In the genomic region with DNA sequence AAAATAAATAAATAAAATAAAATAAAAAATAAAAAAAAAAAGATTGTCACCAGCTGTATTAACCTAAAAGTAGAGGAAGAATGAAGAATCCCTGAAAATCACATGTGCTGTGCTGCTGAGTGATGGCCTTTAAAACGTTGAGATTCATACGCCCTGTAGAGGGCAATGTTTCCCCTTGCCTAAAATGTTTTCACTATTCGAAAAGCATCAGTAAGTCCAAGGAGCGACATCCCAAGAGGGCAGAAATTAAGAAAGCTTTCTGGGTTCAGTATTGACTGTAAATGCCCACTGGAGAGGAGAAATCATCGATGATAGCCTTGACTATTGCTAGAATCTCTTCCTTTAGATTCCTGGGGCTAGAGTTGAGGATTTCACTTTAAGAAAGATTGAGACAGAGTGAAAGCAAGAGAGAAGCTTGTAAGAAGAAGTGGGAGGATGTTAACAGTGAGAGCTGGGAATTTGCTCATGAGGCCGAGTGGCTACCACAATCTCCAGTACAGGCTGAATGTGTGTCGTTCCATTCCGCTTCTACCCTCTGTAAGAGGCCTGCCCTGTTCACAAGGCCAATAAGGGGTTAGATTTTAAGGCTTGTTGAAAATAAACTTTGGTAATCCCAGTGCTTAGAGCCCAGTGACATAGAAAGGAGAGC, we compare ENCODE assay signal across 1 cellular context.
TF ChIP-seq lines count a peak whose summit lies in the region.

No MANE protein-coding gene starts in this region.

TF ChIP-seq in HEK293, 187 proteins besides CTCF, POLR2A, EP300 and RAD21 (continued from another document):
- TF ChIP-seq, protein P1, sequence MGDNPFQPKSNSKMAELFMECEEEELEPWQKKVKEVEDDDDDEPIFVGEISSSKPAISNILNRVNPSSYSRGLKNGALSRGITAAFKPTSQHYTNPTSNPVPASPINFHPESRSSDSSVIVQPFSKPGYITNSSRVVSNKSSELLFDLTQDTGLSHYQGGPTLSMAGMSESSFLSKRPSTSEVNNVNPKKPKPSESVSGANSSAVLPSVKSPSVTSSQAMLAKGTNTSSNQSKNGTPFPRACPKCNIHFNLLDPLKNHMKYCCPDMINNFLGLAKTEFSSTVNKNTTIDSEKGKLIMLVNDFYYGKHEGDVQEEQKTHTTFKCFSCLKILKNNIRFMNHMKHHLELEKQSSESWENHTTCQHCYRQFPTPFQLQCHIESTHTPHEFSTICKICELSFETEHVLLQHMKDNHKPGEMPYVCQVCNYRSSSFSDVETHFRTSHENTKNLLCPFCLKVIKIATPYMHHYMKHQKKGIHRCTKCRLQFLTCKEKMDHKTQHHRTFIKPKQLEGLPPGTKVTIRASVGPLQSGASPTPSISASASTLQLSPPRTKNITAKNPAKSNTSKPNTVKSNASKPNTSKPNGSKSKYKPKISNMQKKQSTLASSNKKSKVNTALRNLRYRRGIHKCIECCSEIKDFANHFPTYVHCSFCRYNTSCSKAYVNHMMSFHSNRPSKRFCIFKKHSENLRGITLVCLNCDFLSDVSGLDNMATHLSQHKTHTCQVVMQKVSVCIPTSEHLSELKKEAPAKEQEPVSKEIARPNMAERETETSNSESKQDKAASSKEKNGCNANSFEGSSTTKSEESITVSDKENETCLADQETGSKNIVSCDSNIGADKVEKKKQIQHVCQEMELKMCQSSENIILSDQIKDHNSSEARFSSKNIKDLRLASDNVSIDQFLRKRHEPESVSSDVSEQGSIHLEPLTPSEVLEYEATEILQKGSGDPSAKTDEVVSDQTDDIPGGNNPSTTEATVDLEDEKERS (tag by site-specific recombination; IDR thresholded peaks at IDR 0.05) = no peak
- TF ChIP-seq ZNF664 (tag by site-specific recombination; IDR thresholded peaks at IDR 0.05) = no peak
- no peak for TF ChIP-seq RBAK (tag by site-specific recombination; IDR thresholded peaks at IDR 0.05)
- no peak for TF ChIP-seq ZNF433 (tag by site-specific recombination; IDR thresholded peaks at IDR 0.05; ENCODE audit: low read depth)
- no peak for TF ChIP-seq ZNF747 (tag by site-specific recombination; IDR thresholded peaks at IDR 0.05)
- TF ChIP-seq ZNF324 (tag by site-specific recombination; IDR thresholded peaks at IDR 0.05) = no peak
- peak; percentile 67 for TF ChIP-seq ZNF549 (tag by site-specific recombination; IDR thresholded peaks at IDR 0.05)
- no peak for TF ChIP-seq ZNF776 (tag by site-specific recombination; IDR thresholded peaks at IDR 0.05; ENCODE audit: borderline replicate concordance)
- TF ChIP-seq OSR2 (tag by site-specific recombination; IDR thresholded peaks at IDR 0.05) = no peak
- TF ChIP-seq, protein P2, sequence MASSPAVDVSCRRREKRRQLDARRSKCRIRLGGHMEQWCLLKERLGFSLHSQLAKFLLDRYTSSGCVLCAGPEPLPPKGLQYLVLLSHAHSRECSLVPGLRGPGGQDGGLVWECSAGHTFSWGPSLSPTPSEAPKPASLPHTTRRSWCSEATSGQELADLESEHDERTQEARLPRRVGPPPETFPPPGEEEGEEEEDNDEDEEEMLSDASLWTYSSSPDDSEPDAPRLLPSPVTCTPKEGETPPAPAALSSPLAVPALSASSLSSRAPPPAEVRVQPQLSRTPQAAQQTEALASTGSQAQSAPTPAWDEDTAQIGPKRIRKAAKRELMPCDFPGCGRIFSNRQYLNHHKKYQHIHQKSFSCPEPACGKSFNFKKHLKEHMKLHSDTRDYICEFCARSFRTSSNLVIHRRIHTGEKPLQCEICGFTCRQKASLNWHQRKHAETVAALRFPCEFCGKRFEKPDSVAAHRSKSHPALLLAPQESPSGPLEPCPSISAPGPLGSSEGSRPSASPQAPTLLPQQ (tag by site-specific recombination; IDR thresholded peaks at IDR 0.05) = no peak
